ENCODE assay signal across 8 cellular contexts in the genomic region with DNA sequence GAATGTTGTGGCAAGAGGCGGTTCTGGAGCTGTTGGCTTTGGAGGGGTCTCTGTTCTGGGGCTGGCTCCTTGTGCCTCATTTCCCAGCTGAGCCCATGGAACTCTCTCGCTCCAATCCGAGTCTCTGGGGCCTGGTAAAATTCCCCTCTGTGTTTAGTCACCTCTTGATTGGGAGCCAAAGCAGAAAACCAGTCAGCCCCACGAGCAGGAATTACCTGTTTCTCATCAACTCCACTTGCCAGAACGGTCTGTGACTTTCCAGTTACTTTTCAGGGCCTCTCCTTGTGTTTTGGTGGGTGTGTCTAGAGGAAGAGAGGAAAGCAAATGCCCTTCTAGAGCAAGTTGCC. TPM values are rescaled to one million over a fixed set of nuclear protein-coding genes. Genes with fewer than 3 reads are reported as not detected.
DNase-seq lines count a peak whose midpoint lies in the region; ATAC-seq, FAIRE-seq and TF ChIP-seq lines count a peak whose summit lies in the region.

No MANE protein-coding gene starts in this region.

- H3K36me3 ChIP-seq in BLaER1 (no peaks in the 10 kb centered on the region), kidney (ENCODE audit: control insufficient read depth in 1 of 2, insufficient read depth in 2 of 2, low read length in 2 of 2) (no peaks in the 10 kb centered on the region), subcutaneous abdominal adipose tissue (ENCODE audit: control insufficient read depth in 5 of 5, insufficient read depth in 5 of 5, low read length in 5 of 5) (no peaks in the 10 kb centered on the region)

- H3K4me2 ChIP-seq in BLaER1, result peak overlapping the region; percentile 75

- peaks cover 30% of the 10 kb centered on the region for H3K4me1 ChIP-seq in BLaER1
- peaks cover 4 to 19% of the 10 kb centered on the region in 2 donors for H3K4me1 ChIP-seq in kidney (ENCODE audit: control insufficient read depth in 1 of 2, insufficient read depth in 1 of 2, low read depth in 1 of 2, low read length in 2 of 2)
- H3K4me1 ChIP-seq in subcutaneous abdominal adipose tissue (ENCODE audit: control insufficient read depth in 5 of 5, insufficient read depth in 5 of 5, low read length in 5 of 5), result peaks cover 13 to 26% (median 26%) of the 10 kb centered on the region in 5 donors

- H3K27ac ChIP-seq in BLaER1 (peak overlapping the region; percentile 86), kidney (ENCODE audit: low read depth in 2 of 2, low read length in 2 of 2) (peak overlapping the region; percentile 95 to 99), subcutaneous abdominal adipose tissue (ENCODE audit: low read depth, low read length) (peak overlapping the region; percentile 99)

- H3K27me3 ChIP-seq in BLaER1, result no peaks in the 10 kb centered on the region
- H3K27me3 ChIP-seq in subcutaneous abdominal adipose tissue (ENCODE audit: control insufficient read depth in 5 of 5, insufficient read depth in 4 of 5, low read length in 5 of 5), result no peaks in the 10 kb centered on the region

- H4K20me1 ChIP-seq in BLaER1, result no peaks in the 10 kb centered on the region

- H3K9ac ChIP-seq in BLaER1, result peak overlapping the region; percentile 72
- peak overlapping the region; percentile 62 to 79 for H3K9ac ChIP-seq in kidney (ENCODE audit: low read length in 2 of 2)
- H3K9ac ChIP-seq in subcutaneous abdominal adipose tissue (ENCODE audit: low read length in 5 of 5), result peak overlapping the region; percentile 57 to 92 (median 72)

- no peak for TF ChIP-seq CTCF in kidney (IDR thresholded peaks at IDR 0.05; ENCODE audit: borderline replicate concordance, extremely low read depth, insufficient read depth)

- no peaks in the 10 kb centered on the region for H3K9me3 ChIP-seq in BLaER1
- H3K9me3 ChIP-seq in kidney (ENCODE audit: control insufficient read depth in 1 of 2, low read length in 2 of 2), result peaks cover 0 to 5% of the 10 kb centered on the region in 2 donors
- no peaks in the 10 kb centered on the region for H3K9me3 ChIP-seq in subcutaneous abdominal adipose tissue (ENCODE audit: control insufficient read depth in 5 of 5, low read length in 5 of 5)

- no peak for ATAC-seq in HG02852 (IDR thresholded peaks at IDR 0.05; ENCODE audit: unreplicated experiment)

- H3K4me3 ChIP-seq in BLaER1 (peak overlapping the region; percentile 43), kidney (ENCODE audit: low read length in 2 of 2) (peak overlapping the region; percentile 38 to 47), subcutaneous abdominal adipose tissue (ENCODE audit: low read depth in 1 of 5, low read length in 5 of 5) (peak overlapping the region; percentile 21 to 52 (median 47))

- DNase-seq in HTR-8/SVneo (ENCODE audit: insufficient read length, low spot score) (peak; percentile 15), amniotic stem cell (lab: John Stamatoyannopoulos, UW) (peak; percentile 75), kidney (no peak), NCI-H774 (lab: John Stamatoyannopoulos, UW) (no peak), HCEC 1CT (no peak)

- FAIRE-seq in HTR-8/SVneo (lab: Jason Lieb, UNC) (no peak), kidney (lab: Jason Lieb, UNC) (no peak)

- intact Hi-C loops in kidney (cut with DNase I), result no loop called here

RNA-seq across cellular contexts. Expression of a gene that starts 10.8 kb away (rescaled TPM):
- 835 TPM for total RNA-seq in kidney
- 925 TPM for polyA plus RNA-seq in kidney (ENCODE audit: insufficient read depth, low read depth, low replicate concordance)

RNA-seq across cellular contexts. Expression of a gene that starts 41.3 kb away (rescaled TPM):
- total RNA-seq in kidney, result not detected
- not detected for polyA plus RNA-seq in kidney (ENCODE audit: insufficient read depth, low read depth, low replicate concordance)

RNA-seq across cellular contexts. Expression of a gene that starts 53.9 kb away (rescaled TPM):
- total RNA-seq in kidney, result 467 TPM
- 500 TPM for polyA plus RNA-seq in kidney (ENCODE audit: insufficient read depth, low read depth, low replicate concordance)

Comparison
In these comparisons a context has a peak if more than half of its experiments do, and no peak if none do; other contexts are left out.
1. DNase-seq: peak in HTR-8/SVneo (single experiment) and amniotic stem cell (single experiment); none in kidney (single experiment), NCI-H774 (single experiment) and HCEC 1CT (single experiment).
2. Peak in every context shown above with its lines, with median percentiles within 50 percentile points of each other: H3K27ac ChIP-seq, H3K4me3 ChIP-seq and H3K9ac ChIP-seq.